In the genomic region with DNA sequence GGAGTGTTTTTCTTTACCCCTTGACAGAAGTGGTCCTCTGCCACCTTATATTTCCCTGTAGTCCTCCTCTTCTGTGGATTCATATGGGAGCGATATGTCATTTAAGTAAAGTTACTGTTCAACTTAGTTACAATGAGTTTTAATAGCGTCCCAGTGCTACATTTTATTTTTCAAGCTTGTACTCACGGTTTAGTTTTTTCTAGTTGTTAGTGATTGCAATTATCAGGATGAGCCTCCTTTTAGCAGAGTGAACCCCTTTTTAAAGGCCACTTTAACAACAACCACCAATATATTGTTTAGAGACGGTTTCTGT, we compare ENCODE assay signal across 8 cellular contexts. TPM values are rescaled to one million over a fixed set of nuclear protein-coding genes. Genes with fewer than 3 reads are reported as not detected.
A peak's percentile ranks its signal among the peaks of the same experiment; 100 is the strongest.
DNase-seq lines count a peak whose midpoint lies in the region; ATAC-seq and TF ChIP-seq lines count a peak whose summit lies in the region.

No MANE protein-coding gene starts in this region.

- H3K9me3 Mint-ChIP-seq in activated CD4-positive, alpha-beta T cell treated with anti-CD3 and anti-CD28 coated beads, Interleukin-2, amount 10 ng/mL, durations not matched to agents 7 days and 5 days, result no peaks in the 10 kb centered on the region

- in situ Hi-C loops in astrocyte of the spinal cord (cut with HindIII; ENCODE audit: low sequenced_read_pairs), result no loop called here

- peaks cover 49% of the 10 kb centered on the region for H3K36me3 Mint-ChIP-seq in activated CD4-positive, alpha-beta T cell treated with anti-CD3 and anti-CD28 coated beads, Interleukin-2, amount 10 ng/mL, durations not matched to agents 7 days and 5 days (ENCODE audit: low read depth)

- no peak for TF ChIP-seq CTCF in astrocyte of the spinal cord (IDR thresholded peaks at IDR 0.05; ENCODE audit: low read depth, low read length)
- no peak for TF ChIP-seq CTCF in lower leg skin (IDR thresholded peaks at IDR 0.05)
- TF ChIP-seq CTCF in thyroid gland (IDR thresholded peaks at IDR 0.05), result no peak

- peak overlapping the region; percentile 99 for H3K4me3 Mint-ChIP-seq in activated CD4-positive, alpha-beta T cell treated with anti-CD3 and anti-CD28 coated beads, Interleukin-2, amount 10 ng/mL, durations not matched to agents 7 days and 5 days

- no peaks in the 10 kb centered on the region for H3K9me3 ChIP-seq in thyroid gland

- peak overlapping the region; percentile 81 for H3K4me3 ChIP-seq in astrocyte of the spinal cord (ENCODE audit: low read depth, low read length)
- H3K4me3 ChIP-seq in lower leg skin (ENCODE audit: low read depth, poor library complexity, severe bottlenecking), result peak overlapping the region; percentile 73
- H3K4me3 ChIP-seq in thyroid gland (replicated peaks in 1 of 3), result peak overlapping the region; percentile 54 to 97 (median 91)

- intact Hi-C loops in lower leg skin (cut with DNase I; ENCODE audit: low total_unique reads) (no loop called here), thyroid gland (cut with DNase I) (loop anchor here (5.0 to 10.0 kb wide), 2 partner anchors 34 to 84 kb away; partner anchors contain the start of genes ANKRD42 and RAB30), posterior cingulate gyrus (cut with DNase I) (loop anchor here (5.0 kb wide), 2 partner anchors 34 to 171 kb away; partner anchors contain the start of gene ANKRD42)

- 0 to 1% methylated on average over 4 of the region's 4 CpGs for WGBS in lower leg skin, 2 donors
- 1% methylated on average over 4 of the region's 4 CpGs for WGBS in thyroid gland, 2 donors

- no peaks in the 10 kb centered on the region for H3K36me3 ChIP-seq in thyroid gland

- no peaks in the 10 kb centered on the region for H3K27me3 Mint-ChIP-seq in activated CD4-positive, alpha-beta T cell treated with anti-CD3 and anti-CD28 coated beads, Interleukin-2, amount 10 ng/mL, durations not matched to agents 7 days and 5 days

- no peak for TF ChIP-seq POLR2A in lower leg skin (IDR thresholded peaks at IDR 0.05)
- no peak for TF ChIP-seq POLR2A in thyroid gland (IDR thresholded peaks at IDR 0.05)

- POLR2A ChIA-PET in activated CD4-positive, alpha-beta T cell treated with anti-CD3 and anti-CD28 coated beads, Interleukin-2, amount 10 ng/mL, durations not matched to agents 7 days and 5 days (lab: Charles Lee), result no interaction called here

- no peak for DNase-seq in activated CD4-positive, alpha-beta T cell treated with anti-CD3 and anti-CD28 coated beads, Interleukin-2, amount 10 ng/mL, durations not matched to agents 7 days and 5 days
- DNase-seq in activated CD4-positive, alpha-beta T cell treated with anti-CD3 and anti-CD28 coated beads, Interleukin-2, amount 50 U/mL, for 4 hours, result no peak
- DNase-seq in astrocyte of the spinal cord (ENCODE audit: low read depth, low spot score) (no peak), lower leg skin (ENCODE audit: low spot score in 2 of 2) (no peak), thyroid gland (no peak), posterior cingulate gyrus (no peak), NCI-H1048 (lab: John Stamatoyannopoulos, UW) (no peak)

- CTCF ChIA-PET in activated CD4-positive, alpha-beta T cell treated with anti-CD3 and anti-CD28 coated beads, Interleukin-2, amount 10 ng/mL, durations not matched to agents 7 days and 5 days (lab: Charles Lee), result interaction anchor here (0.6 kb wide), 1 partner anchor 38 kb away, joined by 3 read pairs; no protein-coding TSS in a partner anchor

- ATAC-seq in GM21390 (IDR thresholded peaks at IDR 0.05; ENCODE audit: unreplicated experiment), result no peak

- peaks cover 17 to 28% of the 10 kb centered on the region in 2 donors for H3K4me1 ChIP-seq in thyroid gland

- peak overlapping the region; percentile 100 for H3K27ac Mint-ChIP-seq in activated CD4-positive, alpha-beta T cell treated with anti-CD3 and anti-CD28 coated beads, Interleukin-2, amount 10 ng/mL, durations not matched to agents 7 days and 5 days

- H3K4me1 Mint-ChIP-seq in activated CD4-positive, alpha-beta T cell treated with anti-CD3 and anti-CD28 coated beads, Interleukin-2, amount 10 ng/mL, durations not matched to agents 7 days and 5 days, result peaks cover 45% of the 10 kb centered on the region

- H3K27ac ChIP-seq in thyroid gland, result peak overlapping the region; percentile 99

- no peaks in the 10 kb centered on the region for H3K27me3 ChIP-seq in thyroid gland

RNA-seq across cellular contexts. Expression of gene PCF11, which starts 1.5 kb away (rescaled TPM):
- total RNA-seq in activated CD4-positive, alpha-beta T cell treated with anti-CD3 and anti-CD28 coated beads, Interleukin-2, amount 10 ng/mL, durations not matched to agents 7 days and 5 days, result 10 to 100 TPM; 76.7 to 89.3 TPM
- total RNA-seq in lower leg skin (100 to 1,000 TPM in 3 of 4 donors, 10 to 100 TPM in 1; 91.9 to 137 (median 119) TPM), thyroid gland (100 to 1,000 TPM in 3 of 4 donors, 10 to 100 TPM in 1; 77.2 to 168 (median 112) TPM)

RNA-seq across cellular contexts. Expression of gene ANKRD42, which starts 35.1 kb away (rescaled TPM):
- total RNA-seq in activated CD4-positive, alpha-beta T cell treated with anti-CD3 and anti-CD28 coated beads, Interleukin-2, amount 10 ng/mL, durations not matched to agents 7 days and 5 days, result 1 to 10 TPM; 1.8 to 2.2 TPM
- total RNA-seq in lower leg skin, result 1 to 10 TPM; 7.1 to 9.8 (median 9.0) TPM
- total RNA-seq in thyroid gland, result 10 to 100 TPM; 25.8 to 31.3 (median 30.1) TPM
